Comparison of ENCODE assay signal across 8 cellular contexts in genomic region chr17:51118330-51119195, GRCh38. TPM values are rescaled to one million over a fixed set of nuclear protein-coding genes. Genes with fewer than 3 reads are reported as not detected.
DNase-seq lines count a peak whose midpoint lies in the region; ATAC-seq and TF ChIP-seq lines count a peak whose summit lies in the region.

No MANE protein-coding gene starts in this region.

- no peak overlapping the region for H3K27ac ChIP-seq in CD8-positive, alpha-beta T cell (ENCODE audit: low read depth, low read length)
- peak overlapping the region; percentile 93 for H3K27ac ChIP-seq in VCaP
- peak overlapping the region; percentile 95 for H3K27ac ChIP-seq in stomach smooth muscle (ENCODE audit: low read length)

- H3K27me3 Mint-ChIP-seq in CD8-positive, alpha-beta T cell (ENCODE audit: low read depth), result no peaks in the 10 kb centered on the region

- no peak for ATAC-seq in CD8-positive, alpha-beta T cell
- ATAC-seq in HG03159 (IDR thresholded peaks at IDR 0.05; ENCODE audit: unreplicated experiment) (no peak), HG03354 (IDR thresholded peaks at IDR 0.05; ENCODE audit: poor library complexity, severe bottlenecking, unreplicated experiment) (no peak), HG03342 (IDR thresholded peaks at IDR 0.05; ENCODE audit: unreplicated experiment) (no peak)

- H3K9me3 ChIP-seq in CD8-positive, alpha-beta T cell (ENCODE audit: low read length), result no peaks in the 10 kb centered on the region
- H3K9me3 ChIP-seq in iPS-15b (ENCODE audit: control insufficient read depth, insufficient read depth, low read length), result no peaks in the 10 kb centered on the region
- no peaks in the 10 kb centered on the region for H3K9me3 ChIP-seq in stomach smooth muscle (ENCODE audit: control insufficient read depth in 2 of 2, low read length in 2 of 2)

- no peaks in the 10 kb centered on the region for H3K9me3 Mint-ChIP-seq in CD8-positive, alpha-beta T cell

- POLR2A ChIA-PET in CD8-positive, alpha-beta T cell (lab: Charles Lee), result interaction anchor here (0.7 kb wide), 1 partner anchor 36 kb away, joined by 3 read pairs; no protein-coding TSS in a partner anchor

- H3K4me3 Mint-ChIP-seq in CD8-positive, alpha-beta T cell, result peak overlapping the region; percentile 94

- no peaks in the 10 kb centered on the region for H3K36me3 ChIP-seq in CD8-positive, alpha-beta T cell (ENCODE audit: insufficient read depth, low read length)
- peaks cover 4% of the 10 kb centered on the region for H3K36me3 ChIP-seq in iPS-15b (ENCODE audit: control insufficient read depth, insufficient read depth, low read length)
- H3K36me3 ChIP-seq in stomach smooth muscle (ENCODE audit: control insufficient read depth in 2 of 2, insufficient read depth in 2 of 2, low read length in 2 of 2), result no peaks in the 10 kb centered on the region

- TF ChIP-seq CTCF in CD8-positive, alpha-beta T cell (IDR thresholded peaks at IDR 0.05), result no peak
- TF ChIP-seq CTCF in LNCaP clone FGC (IDR thresholded peaks at IDR 0.05; ENCODE audit: control insufficient read depth, extremely low read depth, insufficient read depth), result no peak
- no peak for TF ChIP-seq CTCF in VCaP (conservative IDR thresholded peaks at IDR 0.05)

- H3K4me1 Mint-ChIP-seq in CD8-positive, alpha-beta T cell (ENCODE audit: low read depth), result peaks cover 58% of the 10 kb centered on the region

- intact Hi-C loops in CD8-positive, alpha-beta T cell (cut with DNase I, micrococcal nuclease), result no loop called here

- no peak overlapping the region for H3K9ac ChIP-seq in iPS-15b (ENCODE audit: low read depth, low read length)
- peak overlapping the region; percentile 42 to 97 for H3K9ac ChIP-seq in stomach smooth muscle (ENCODE audit: low read length in 2 of 2)

- peak overlapping the region; percentile 92 for H3K27ac Mint-ChIP-seq in CD8-positive, alpha-beta T cell

- no peak for DNase-seq in CD8-positive, alpha-beta T cell
- DNase-seq in LNCaP clone FGC (ENCODE audit: low read depth), result peak; percentile 95

- peaks cover 9% of the 10 kb centered on the region for H3K36me3 Mint-ChIP-seq in CD8-positive, alpha-beta T cell

- no peaks in the 10 kb centered on the region for H3K27me3 ChIP-seq in CD8-positive, alpha-beta T cell (ENCODE audit: insufficient read depth, low read length)
- H3K27me3 ChIP-seq in iPS-15b (ENCODE audit: control insufficient read depth, insufficient read depth, low read length), result no peaks in the 10 kb centered on the region
- H3K27me3 ChIP-seq in stomach smooth muscle (ENCODE audit: control insufficient read depth in 1 of 2, insufficient read depth in 2 of 2, low read length in 2 of 2), result no peaks in the 10 kb centered on the region

- peak overlapping the region; percentile 96 for H3K4me3 ChIP-seq in CD8-positive, alpha-beta T cell (ENCODE audit: low read depth, low read length)
- H3K4me3 ChIP-seq in LNCaP clone FGC (ENCODE audit: low read depth, low read length) (peak overlapping the region; percentile 79), iPS-15b (ENCODE audit: low read depth, low read length) (peak overlapping the region; percentile 96), stomach smooth muscle (ENCODE audit: low read length in 2 of 2) (peak overlapping the region; percentile 97 to 98)

- CTCF ChIA-PET in CD8-positive, alpha-beta T cell (lab: Charles Lee), result interaction anchor here (0.7 to 1.1 kb wide), 4 partner anchors 24 to 118 kb away, joined by 3 read pairs; partner anchors contain the start of gene NME1

- H3K4me1 ChIP-seq in CD8-positive, alpha-beta T cell (ENCODE audit: insufficient read depth, low read length), result peaks cover 38% of the 10 kb centered on the region
- H3K4me1 ChIP-seq in iPS-15b (ENCODE audit: control insufficient read depth, insufficient read depth, low read length), result peaks cover 6% of the 10 kb centered on the region
- H3K4me1 ChIP-seq in stomach smooth muscle (ENCODE audit: control insufficient read depth, insufficient read depth, low read length), result peaks cover 18% of the 10 kb centered on the region

RNA-seq across cellular contexts. Expression of gene SPAG9, which starts 2.1 kb away (rescaled TPM):
- total RNA-seq in CD8-positive, alpha-beta T cell, result 10 to 100 TPM; 75.7 to 77.6 TPM

RNA-seq across cellular contexts. Expression of gene NME1, which starts 34.8 kb away (rescaled TPM):
- total RNA-seq in CD8-positive, alpha-beta T cell, result 10 to 100 TPM; 11.3 to 12.1 TPM

RNA-seq across cellular contexts. Expression of gene NME2, which starts 47.6 kb away (rescaled TPM):
- 100 to 1,000 TPM; 165 to 168 TPM for total RNA-seq in CD8-positive, alpha-beta T cell
